In the genomic region with DNA sequence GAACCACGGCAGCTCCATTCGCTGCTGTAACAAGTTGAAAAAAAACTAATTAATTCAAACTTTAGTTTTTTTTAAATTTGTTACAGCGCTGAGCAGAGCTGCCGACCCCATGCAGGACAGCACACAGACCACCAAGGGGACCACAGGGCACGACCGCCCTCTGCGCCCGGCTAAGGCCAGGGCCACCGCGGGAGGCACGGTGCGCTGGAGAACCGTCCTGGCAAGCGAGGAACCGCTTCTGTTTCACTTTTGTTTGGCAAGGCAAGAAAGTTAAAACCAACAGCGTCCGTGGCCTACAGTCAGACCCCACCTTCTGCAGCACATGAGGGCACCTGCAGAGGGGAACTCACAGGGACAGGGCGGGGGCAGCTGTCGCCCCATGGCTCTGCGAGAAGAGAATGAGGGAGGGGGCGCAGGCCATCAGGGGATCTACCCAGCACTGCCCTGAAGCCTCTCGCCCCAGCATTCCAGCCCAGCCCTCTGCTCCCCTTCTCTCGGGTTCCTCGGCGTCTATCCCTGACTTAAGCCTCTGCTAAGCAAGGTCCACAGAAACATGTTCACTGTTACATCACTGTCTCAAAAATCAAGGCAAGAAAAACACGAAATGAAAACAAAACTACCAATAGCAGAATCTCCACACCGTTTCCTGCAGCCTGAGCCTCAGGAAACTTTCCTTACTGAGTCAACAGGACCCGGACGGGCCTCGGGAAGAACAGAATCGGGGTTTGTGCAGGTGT, we compare ENCODE assay signal across 8 cellular contexts.
DNase-seq lines count a peak whose midpoint lies in the region; ATAC-seq, FAIRE-seq and TF ChIP-seq lines count a peak whose summit lies in the region.

No MANE protein-coding gene starts in this region.

- CTCF ChIA-PET in GM10248 (lab: Yijun Ruan, JAX), result no interaction called here

- no peak overlapping the region for H3K27ac ChIP-seq in iPS-18a (ENCODE audit: low read length)
- peak overlapping the region; percentile 60 for H3K27ac ChIP-seq in subcutaneous abdominal adipose tissue (ENCODE audit: low read depth, low read length)

- DNase-seq in GM10248 (ENCODE audit: extremely low spot score) (peak; percentile 43), NCI-H446 treated with DMSO at 0.1 percent for 48 hours (lab: John Stamatoyannopoulos, UW) (no peak), GM19239 (ENCODE audit: insufficient read length, low spot score) (no peak), NCI-H2081 (lab: John Stamatoyannopoulos, UW) (no peak)
- DNase-seq in activated gamma-delta T cell treated with anti-CD3 and anti-CD28 coated beads, Interleukin-2, amount 50 U/mL, for 16 hours (ENCODE audit: low read depth), result peak; percentile 5

- TF ChIP-seq CTCF in GM10248 (IDR thresholded peaks at IDR 0.05; ENCODE audit: control extremely low read depth, extremely low read depth, low read depth, missing control alignments), result no peak

- peak overlapping the region; percentile 49 for H3K4me3 ChIP-seq in iPS-18a (ENCODE audit: low read length)
- H3K4me3 ChIP-seq in subcutaneous abdominal adipose tissue (ENCODE audit: low read depth in 1 of 5, low read length in 5 of 5), result peak overlapping the region in 4 of 5 donors; percentile 17 to 58 (median 49)

- no peak for FAIRE-seq in GM19239 (lab: Jason Lieb, UNC)

- peak; percentile 82 for ATAC-seq in HG03354 (IDR thresholded peaks at IDR 0.05; ENCODE audit: poor library complexity, severe bottlenecking, unreplicated experiment)

- H3K9ac ChIP-seq in iPS-18a (ENCODE audit: low read length) (no peak overlapping the region), subcutaneous abdominal adipose tissue (ENCODE audit: low read length in 5 of 5) (peak overlapping the region in 2 of 5 donors; percentile 22 to 53)

- no peaks in the 10 kb centered on the region for H3K9me3 ChIP-seq in iPS-18a (ENCODE audit: control insufficient read depth, low read depth, low read length)
- H3K9me3 ChIP-seq in subcutaneous abdominal adipose tissue (ENCODE audit: control insufficient read depth in 5 of 5, low read length in 5 of 5), result no peaks in the 10 kb centered on the region

- H3K27me3 ChIP-seq in iPS-18a (ENCODE audit: control insufficient read depth, insufficient read depth, low read length), result peaks cover 63% of the 10 kb centered on the region
- H3K27me3 ChIP-seq in subcutaneous abdominal adipose tissue (ENCODE audit: control insufficient read depth in 5 of 5, insufficient read depth in 4 of 5, low read length in 5 of 5), result no peaks in the 10 kb centered on the region

- POLR2A ChIA-PET in GM10248 (lab: Yijun Ruan, JAX), result no interaction called here

- peaks cover 21% of the 10 kb centered on the region for H3K4me1 ChIP-seq in iPS-18a (ENCODE audit: control insufficient read depth, low read depth, low read length)
- H3K4me1 ChIP-seq in subcutaneous abdominal adipose tissue (ENCODE audit: control insufficient read depth in 5 of 5, insufficient read depth in 5 of 5, low read length in 5 of 5), result peaks cover 2 to 17% (median 14%) of the 10 kb centered on the region in 5 donors

- H3K36me3 ChIP-seq in iPS-18a (ENCODE audit: control insufficient read depth, low read depth, low read length) (no peaks in the 10 kb centered on the region), subcutaneous abdominal adipose tissue (ENCODE audit: control insufficient read depth in 5 of 5, insufficient read depth in 5 of 5, low read length in 5 of 5) (peaks cover 0 to 31% (median 17%) of the 10 kb centered on the region in 5 donors)

Comparison
In these comparisons a context has a peak if more than half of its experiments do, and no peak if none do; other contexts are left out.
1. DNase-seq: peak in GM10248 (single experiment) and activated gamma-delta T cell treated with anti-CD3 and anti-CD28 coated beads, Interleukin-2, amount 50 U/mL, for 16 hours (single experiment); none in NCI-H446 treated with DMSO at 0.1 percent for 48 hours (single experiment), GM19239 (single experiment) and NCI-H2081 (0 of 2).